ENCODE assay signal across 16 cellular contexts in genomic region chr11:48029686-48030279, GRCh38. TPM values are rescaled to one million over a fixed set of nuclear protein-coding genes. Genes with fewer than 3 reads are reported as not detected.
A peak's percentile ranks its signal among the peaks of the same experiment; 100 is the strongest.
DNase-seq lines count a peak whose midpoint lies in the region; ATAC-seq and TF ChIP-seq lines count a peak whose summit lies in the region.
"Had no signal": no experiment of that assay in that cellular context is flagged by ENCODE, and none has a peak within 500 bp of the region (broad histone marks: within the 10 kb centered on the region; RNA-seq: fewer than 3 reads in every experiment).

No MANE protein-coding gene starts in this region.

- peak overlapping the region; percentile 7 for H3K27ac ChIP-seq in CD4-positive, alpha-beta memory T cell (ENCODE audit: low read depth, low read length)
- H3K27ac ChIP-seq in HUES64 (ENCODE audit: low read depth, low read length) (0 out of 2 replicates have a peak overlapping the region, but pooled peaks have one; percentile 26), neutrophil (peak overlapping the region; percentile 95), tibial artery (no peak overlapping the region)
- H3K27ac ChIP-seq: psoas muscle, thyroid gland had no signal

- H3K36me3 Mint-ChIP-seq in CD4-positive, alpha-beta memory T cell: peaks cover 5 to 15% of the 10 kb centered on the region in 2 donors
- peaks cover 47% of the 10 kb centered on the region for H3K36me3 Mint-ChIP-seq in activated T-helper 2 cell treated with anti-CD3 and anti-CD28 coated beads, Interferon-gamma antibody, Interleukin-2, Interleukin-4, amounts not matched to agents 10 μg/mL and 5 μg/mL and 100 μg/mL, durations not matched to agents 14 hours and 24 hours and 36 hours (ENCODE audit: low read depth)

- peak overlapping the region; percentile 30 to 92 (median 83) for H3K27ac Mint-ChIP-seq in CD4-positive, alpha-beta memory T cell
- H3K27ac Mint-ChIP-seq in activated T-helper 2 cell treated with anti-CD3 and anti-CD28 coated beads, Interferon-gamma antibody, Interleukin-2, Interleukin-4, amounts not matched to agents 10 μg/mL and 5 μg/mL and 100 μg/mL, durations not matched to agents 14 hours and 24 hours and 36 hours: peak overlapping the region; percentile 46

- intact Hi-C loops in CD4-positive, alpha-beta memory T cell (cut with micrococcal nuclease): no loop called here
- intact Hi-C loops in activated T-helper 2 cell treated with anti-CD3 and anti-CD28 coated beads, Interferon-gamma antibody, Interleukin-2, Interleukin-4, amounts not matched to agents 10 μg/mL and 5 μg/mL and 100 μg/mL, durations not matched to agents 14 hours and 24 hours and 36 hours (cut with micrococcal nuclease): no loop called here
- intact Hi-C loops in tibial artery (cut with DNase I; ENCODE audit: low total_unique reads): no loop called here

- TF ChIP-seq CTCF in neutrophil (IDR thresholded peaks at IDR 0.05) (no peak), tibial artery (IDR thresholded peaks at IDR 0.05) (no peak)

- no peak for DNase-seq in CD4-positive, alpha-beta memory T cell
- no peak for DNase-seq in activated T-helper 2 cell treated with anti-CD3 and anti-CD28 coated beads, Interferon-gamma antibody, Interleukin-2, Interleukin-4, amounts not matched to agents 10 μg/mL and 5 μg/mL and 100 μg/mL, durations not matched to agents 14 hours and 24 hours and 36 hours (ENCODE audit: low spot score)
- no peak for DNase-seq in tibial artery
- DNase-seq: cortex of kidney; hippocampal formation; left colon; stimulated activated CD4-positive, alpha-beta T cell treated with anti-CD3 and anti-CD28 coated beads, Interleukin-15, amount 100 ng/mL, for 24 hours; thyroid gland had no signal

- no peak overlapping the region for H3K4me3 Mint-ChIP-seq in CD4-positive, alpha-beta memory T cell
- H3K4me3 Mint-ChIP-seq in activated T-helper 2 cell treated with anti-CD3 and anti-CD28 coated beads, Interferon-gamma antibody, Interleukin-2, Interleukin-4, amounts not matched to agents 10 μg/mL and 5 μg/mL and 100 μg/mL, durations not matched to agents 14 hours and 24 hours and 36 hours (ENCODE audit: low read depth): no peak overlapping the region
- H3K4me3 Mint-ChIP-seq: activated CD8-positive, alpha-beta memory T cell treated with anti-CD3 and anti-CD28 coated beads, Interleukin-2, amount 10 ng/mL, durations not matched to agents 7 days and 5 days had no signal

- peaks cover 38 to 73% (median 54%) of the 10 kb centered on the region in 4 donors for H3K4me1 Mint-ChIP-seq in CD4-positive, alpha-beta memory T cell
- H3K4me1 Mint-ChIP-seq in activated T-helper 2 cell treated with anti-CD3 and anti-CD28 coated beads, Interferon-gamma antibody, Interleukin-2, Interleukin-4, amounts not matched to agents 10 μg/mL and 5 μg/mL and 100 μg/mL, durations not matched to agents 14 hours and 24 hours and 36 hours (ENCODE audit: low read depth): peaks cover 62% of the 10 kb centered on the region

- no peaks in the 10 kb centered on the region for H3K27me3 Mint-ChIP-seq in CD4-positive, alpha-beta memory T cell
- H3K27me3 Mint-ChIP-seq in activated T-helper 2 cell treated with anti-CD3 and anti-CD28 coated beads, Interferon-gamma antibody, Interleukin-2, Interleukin-4, amounts not matched to agents 10 μg/mL and 5 μg/mL and 100 μg/mL, durations not matched to agents 14 hours and 24 hours and 36 hours (ENCODE audit: low read depth): no peaks in the 10 kb centered on the region
- H3K27me3 Mint-ChIP-seq: activated CD8-positive, alpha-beta memory T cell treated with anti-CD3 and anti-CD28 coated beads, Interleukin-2, amount 10 ng/mL, durations not matched to agents 7 days and 5 days had no signal

- no peaks in the 10 kb centered on the region for H3K27me3 ChIP-seq in CD4-positive, alpha-beta memory T cell (ENCODE audit: insufficient read depth, low read length)
- H3K27me3 ChIP-seq in HUES64 (ENCODE audit: insufficient read depth, low read length) (no peaks in the 10 kb centered on the region), neutrophil (no peaks in the 10 kb centered on the region), tibial artery (no peaks in the 10 kb centered on the region)
- H3K27me3 ChIP-seq: thyroid gland had no signal

- no peaks in the 10 kb centered on the region for H3K36me3 ChIP-seq in CD4-positive, alpha-beta memory T cell (ENCODE audit: insufficient read depth, low read length)
- no peaks in the 10 kb centered on the region for H3K36me3 ChIP-seq in HUES64 (ENCODE audit: insufficient read depth, low read length)
- H3K36me3 ChIP-seq in neutrophil: peaks cover 5% of the 10 kb centered on the region
- H3K36me3 ChIP-seq in tibial artery: no peaks in the 10 kb centered on the region
- H3K36me3 ChIP-seq: thyroid gland had no signal

- 80% methylated on average over 3 of the region's 5 CpGs for whole genome bisulfite sequencing in HUES64

- POLR2A ChIA-PET in CD4-positive, alpha-beta memory T cell (lab: Charles Lee; ENCODE audit: partially characterized antibody): interaction anchor here (1.3 to 1.8 kb wide), 4 partner anchors 9 to 26 kb away, joined by 3 to 10 read pairs (median 5); no protein-coding TSS in a partner anchor

- peaks cover 47% of the 10 kb centered on the region for H3K4me1 ChIP-seq in CD4-positive, alpha-beta memory T cell (ENCODE audit: insufficient read depth, low read length)
- H3K4me1 ChIP-seq in HUES64 (ENCODE audit: insufficient read depth, low read length) (peaks cover 30% of the 10 kb centered on the region), neutrophil (ENCODE audit: control insufficient read depth in 1 of 2, insufficient read depth in 1 of 2, low read depth in 1 of 2, low read length in 1 of 2) (peaks cover 100% of the 10 kb centered on the region in 2 experiments), tibial artery (peaks cover 0 to 4% (median 2%) of the 10 kb centered on the region in 4 donors)

- no peaks in the 10 kb centered on the region for H3K9me3 ChIP-seq in CD4-positive, alpha-beta memory T cell (ENCODE audit: control insufficient read depth in 1 of 2, low read length in 2 of 2)
- H3K9me3 ChIP-seq in HUES64 (ENCODE audit: insufficient read depth, low read depth, low read length) (no peaks in the 10 kb centered on the region), neutrophil (no peaks in the 10 kb centered on the region), tibial artery (no peaks in the 10 kb centered on the region)
- H3K9me3 ChIP-seq: psoas muscle, thyroid gland had no signal

- CTCF ChIA-PET in CD4-positive, alpha-beta memory T cell (lab: Charles Lee; ENCODE audit: partially characterized antibody): interaction anchor here (0.9 to 1.9 kb wide), 8 partner anchors 13 to 114 kb away, joined by 3 to 11 read pairs (median 3); no protein-coding TSS in a partner anchor

- no peak for ATAC-seq in GM18870 (IDR thresholded peaks at IDR 0.05; ENCODE audit: unreplicated experiment)
- no peak for ATAC-seq in HG03175 (IDR thresholded peaks at IDR 0.05; ENCODE audit: unreplicated experiment)
- ATAC-seq in HG03280 (IDR thresholded peaks at IDR 0.05; ENCODE audit: unreplicated experiment): no peak
- ATAC-seq: psoas muscle, Right ventricle myocardium inferior had no signal

- H3K9ac ChIP-seq in HUES64 (ENCODE audit: low read depth, low read length): no peak overlapping the region

- H3K9me3 Mint-ChIP-seq in CD4-positive, alpha-beta memory T cell: peaks cover 0 to 2% (median 0%) of the 10 kb centered on the region in 8 donors
- no peaks in the 10 kb centered on the region for H3K9me3 Mint-ChIP-seq in activated T-helper 2 cell treated with anti-CD3 and anti-CD28 coated beads, Interferon-gamma antibody, Interleukin-2, Interleukin-4, amounts not matched to agents 10 μg/mL and 5 μg/mL and 100 μg/mL, durations not matched to agents 14 hours and 24 hours and 36 hours

- no peak overlapping the region for H3K4me3 ChIP-seq in CD4-positive, alpha-beta memory T cell (ENCODE audit: low read length in 2 of 2)
- H3K4me3 ChIP-seq in HUES64 (ENCODE audit: low read length) (no peak overlapping the region), neutrophil (ENCODE audit: low read depth in 1 of 2, low read length in 1 of 2) (peak overlapping the region; percentile 46 to 58), tibial artery (no peak overlapping the region)
- H3K4me3 ChIP-seq: psoas muscle, thyroid gland had no signal

RNA-seq across cellular contexts. Expression of gene PTPRJ, which starts 49.4 kb away (rescaled TPM):
- total RNA-seq in CD4-positive, alpha-beta memory T cell: 10 to 100 TPM; 57.8 to 57.9 TPM
- 10 to 100 TPM in 1 of 2 donors, 1 to 10 TPM in 1; 3.3 to 16.6 TPM for polyA plus RNA-seq in CD4-positive, alpha-beta memory T cell
- polyA plus RNA-seq in HUES64 (2013, experiment 1 of 2): 7.5 TPM
- polyA plus RNA-seq in HUES64 (2013, experiment 2 of 2): 9.6 TPM
- 50.9 and 53.2 TPM in 2 replicates for total RNA-seq in activated T-helper 2 cell treated with anti-CD3 and anti-CD28 coated beads, Interferon-gamma antibody, Interleukin-2, Interleukin-4, amounts not matched to agents 10 μg/mL and 5 μg/mL and 100 μg/mL, durations not matched to agents 14 hours and 24 hours and 36 hours

Comparison
In these comparisons a context has a peak if more than half of its experiments do, and no peak if none do; other contexts are left out.
1. H3K27ac ChIP-seq: peak in CD4-positive, alpha-beta memory T cell (single experiment), HUES64 (single experiment) and neutrophil (single experiment); none in tibial artery (0 of 2).
2. H3K4me3 ChIP-seq: peak in neutrophil (2 of 2); none in CD4-positive, alpha-beta memory T cell (0 of 2), HUES64 (single experiment) and tibial artery (0 of 2).